8 cellular contexts compared by ENCODE assay signal in the genomic region with DNA sequence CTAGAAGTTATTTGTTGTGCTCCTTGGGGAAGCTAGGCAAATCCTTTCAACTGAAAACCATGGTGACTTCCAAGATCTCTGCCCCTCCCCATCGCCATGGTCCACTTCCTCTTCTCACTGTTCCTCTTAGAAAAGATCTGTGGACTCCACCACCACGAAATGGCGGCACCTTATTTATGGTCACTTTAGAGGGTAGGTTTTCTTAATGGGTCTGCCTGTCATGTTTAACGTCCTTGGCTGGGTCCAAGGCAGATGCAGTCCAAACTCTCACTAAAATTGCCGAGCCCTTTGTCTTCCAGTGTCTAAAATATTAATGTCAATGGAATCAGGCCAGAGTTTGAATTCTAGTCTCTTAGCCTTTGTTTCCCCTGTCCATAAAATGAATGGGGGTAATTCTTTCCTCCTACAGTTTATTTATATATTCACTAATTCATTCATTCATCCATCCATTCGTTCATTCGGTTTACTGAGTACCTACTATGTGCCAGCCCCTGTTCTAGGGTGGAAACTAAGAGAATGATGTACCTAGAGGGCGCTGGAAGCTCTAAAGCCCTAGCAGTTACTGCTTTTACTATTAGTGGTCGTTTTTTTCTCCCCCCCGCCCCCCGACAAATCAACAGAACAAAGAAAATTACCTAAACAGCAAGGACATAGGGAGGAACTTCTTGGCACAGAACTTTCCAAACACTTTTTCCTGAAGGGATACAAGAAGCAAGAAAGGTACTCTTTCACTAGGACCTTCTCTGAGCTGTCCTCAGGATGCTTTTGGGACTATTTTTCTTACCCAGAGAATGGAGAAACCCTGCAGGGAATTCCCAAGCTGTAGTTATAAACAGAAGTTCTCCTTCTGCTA. TPM values are rescaled to one million over a fixed set of nuclear protein-coding genes. Genes with fewer than 3 reads are reported as not detected.
DNase-seq lines count a peak whose midpoint lies in the region; ATAC-seq and TF ChIP-seq lines count a peak whose summit lies in the region.

No MANE protein-coding gene starts in this region.

- peaks cover 24% of the 10 kb centered on the region for H3K4me1 ChIP-seq in CD8-positive, alpha-beta T cell (ENCODE audit: insufficient read depth, low read length)
- H3K4me1 ChIP-seq in GM23338 (ENCODE audit: insufficient read depth) (no peaks in the 10 kb centered on the region), upper lobe of right lung (peaks cover 34% of the 10 kb centered on the region)

- H3K4me1 Mint-ChIP-seq in CD8-positive, alpha-beta T cell (ENCODE audit: low read depth) = peaks cover 46% of the 10 kb centered on the region
- H3K4me1 Mint-ChIP-seq in GM23338 = peaks cover 8% of the 10 kb centered on the region; the same call in 2 of the 3 replicates

- H3K79me2 ChIP-seq in GM23338 (replicated peaks; ENCODE audit: insufficient read depth) = peaks cover 10% of the 10 kb centered on the region; the same call in 1 of the 2 replicates

- peaks cover 64% of the 10 kb centered on the region for H3K36me3 Mint-ChIP-seq in CD8-positive, alpha-beta T cell
- H3K36me3 Mint-ChIP-seq in GM23338 (ENCODE audit: low read depth) = no peaks in the 10 kb centered on the region

- peak overlapping the region; percentile 98 for H3K27ac ChIP-seq in CD8-positive, alpha-beta T cell (ENCODE audit: low read depth, low read length)
- H3K27ac ChIP-seq in GM23338 (ENCODE audit: low read depth) = no peak overlapping the region
- peak overlapping the region; percentile 95 for H3K27ac ChIP-seq in cingulate gyrus (ENCODE audit: low read depth, low read length)
- H3K27ac ChIP-seq in upper lobe of right lung = peak overlapping the region; percentile 100

- intact Hi-C loops in CD8-positive, alpha-beta T cell (cut with DNase I, micrococcal nuclease) = loop anchor here (1.0 to 5.0 kb wide), 4 partner anchors 20 to 173 kb away; a partner anchor contains a TSS
- intact Hi-C loops in upper lobe of right lung (cut with DNase I) = loop anchor here (10.0 kb wide), 1 partner anchor 46 kb away; a partner anchor contains a TSS

- H3K4me2 ChIP-seq in GM23338 = peak overlapping the region; percentile 81

- H3K9me3 ChIP-seq in CD8-positive, alpha-beta T cell (ENCODE audit: low read length) = no peaks in the 10 kb centered on the region
- no peaks in the 10 kb centered on the region for H3K9me3 ChIP-seq in upper lobe of right lung

- TF ChIP-seq CTCF in CD8-positive, alpha-beta T cell (IDR thresholded peaks at IDR 0.05) = peak; percentile 52
- TF ChIP-seq CTCF in GM23338 (conservative IDR thresholded peaks at IDR 0.05; ENCODE audit: low read depth in 2 of 2) (peak; percentile 48 to 63), upper lobe of right lung (IDR thresholded peaks at IDR 0.05) (peak; percentile 35)

- H3K4me3 ChIP-seq in CD8-positive, alpha-beta T cell (ENCODE audit: low read depth, low read length) = peak overlapping the region; percentile 99
- peak overlapping the region; percentile 61 for H3K4me3 ChIP-seq in GM23338
- H3K4me3 ChIP-seq in upper lobe of right lung = peak overlapping the region; percentile 96

- peak overlapping the region; percentile 100 for H3K27ac Mint-ChIP-seq in CD8-positive, alpha-beta T cell
- H3K27ac Mint-ChIP-seq in GM23338 = peak overlapping the region; percentile 98; the same call in 1 of the 2 replicates

- H3K27me3 Mint-ChIP-seq in CD8-positive, alpha-beta T cell (ENCODE audit: low read depth) = no peaks in the 10 kb centered on the region
- peaks cover 20% of the 10 kb centered on the region for H3K27me3 Mint-ChIP-seq in GM23338 (ENCODE audit: insufficient read depth, low read depth, poor library complexity)

- no peaks in the 10 kb centered on the region for H3K9me2 ChIP-seq in GM23338 (ENCODE audit: insufficient read depth)

- peak overlapping the region; percentile 100 for H3K4me3 Mint-ChIP-seq in CD8-positive, alpha-beta T cell
- peak overlapping the region; percentile 95 for H3K4me3 Mint-ChIP-seq in GM23338

- H3K27me3 ChIP-seq in CD8-positive, alpha-beta T cell (ENCODE audit: insufficient read depth, low read length) = no peaks in the 10 kb centered on the region
- H3K27me3 ChIP-seq in GM23338 (ENCODE audit: insufficient read depth) (peaks cover 16% of the 10 kb centered on the region), upper lobe of right lung (no peaks in the 10 kb centered on the region)

- H2AFZ ChIP-seq in GM23338 = peak overlapping the region; percentile 74

- H3K9me3 Mint-ChIP-seq in CD8-positive, alpha-beta T cell = no peaks in the 10 kb centered on the region
- no peaks in the 10 kb centered on the region for H3K9me3 Mint-ChIP-seq in GM23338

- ATAC-seq in CD8-positive, alpha-beta T cell = peak; percentile 1
- ATAC-seq in GM23338 = peak; percentile 4; the same call in 1 of the 3 replicates
- no peak for ATAC-seq in upper lobe of right lung

- CTCF ChIA-PET in CD8-positive, alpha-beta T cell (lab: Charles Lee) = interaction anchor here (0.6 to 19.6 kb wide), 17 partner anchors 10 to 82 kb away, joined by 3 to 368 read pairs (median 5); a partner anchor contains a TSS

- peaks cover 11% of the 10 kb centered on the region; the same call in 1 of the 2 replicates for H4K20me1 ChIP-seq in GM23338 (replicated peaks; ENCODE audit: insufficient read depth)

- POLR2A ChIA-PET in CD8-positive, alpha-beta T cell (lab: Charles Lee) = interaction anchor here (0.6 to 31.6 kb wide), 15 partner anchors 7 to 173 kb away, joined by 3 to 1993 read pairs (median 5); a partner anchor contains a TSS

- H3K36me3 ChIP-seq in CD8-positive, alpha-beta T cell (ENCODE audit: insufficient read depth, low read length) = peaks cover 14% of the 10 kb centered on the region
- H3K36me3 ChIP-seq in GM23338 (ENCODE audit: insufficient read depth) = no peaks in the 10 kb centered on the region
- H3K36me3 ChIP-seq in upper lobe of right lung = peaks cover 24% of the 10 kb centered on the region

- DNase-seq in CD8-positive, alpha-beta T cell = peak in 3 of 7 experiments; percentile 47 to 64 (median 61)
- peak; percentile 40 for DNase-seq in GM23338 (ENCODE audit: low spot score)
- peak; percentile 27 for DNase-seq in SIG-M5 (lab: John Stamatoyannopoulos, UW)
- DNase-seq in medulla oblongata (ENCODE audit: extremely low spot score) = peak; percentile 73
- DNase-seq in upper lobe of right lung = no peak
- DNase-seq in DMS153 treated with DMSO at 0.1 percent for 48 hours (lab: John Stamatoyannopoulos, UW; ENCODE audit: unreplicated experiment) = no peak
- DNase-seq in HPDE6-E6E7 (ENCODE audit: extremely low spot score) = no peak

- no peaks in the 10 kb centered on the region for H3F3A ChIP-seq in GM23338 (replicated peaks; ENCODE audit: low read depth)

TF ChIP-seq in GM23338, 12 proteins besides CTCF, POLR2A, EP300 and RAD21 (continues in another document):
- TF ChIP-seq EZH2 (IDR thresholded peaks at IDR 0.05; ENCODE audit: low read depth, unreplicated experiment) (no peak), JUNB (IDR thresholded peaks at IDR 0.05; ENCODE audit: unreplicated experiment) (no peak), POLR2AphosphoS5 (IDR thresholded peaks at IDR 0.05; ENCODE audit: low read depth) (no peak)
- TF ChIP-seq, protein P1, sequence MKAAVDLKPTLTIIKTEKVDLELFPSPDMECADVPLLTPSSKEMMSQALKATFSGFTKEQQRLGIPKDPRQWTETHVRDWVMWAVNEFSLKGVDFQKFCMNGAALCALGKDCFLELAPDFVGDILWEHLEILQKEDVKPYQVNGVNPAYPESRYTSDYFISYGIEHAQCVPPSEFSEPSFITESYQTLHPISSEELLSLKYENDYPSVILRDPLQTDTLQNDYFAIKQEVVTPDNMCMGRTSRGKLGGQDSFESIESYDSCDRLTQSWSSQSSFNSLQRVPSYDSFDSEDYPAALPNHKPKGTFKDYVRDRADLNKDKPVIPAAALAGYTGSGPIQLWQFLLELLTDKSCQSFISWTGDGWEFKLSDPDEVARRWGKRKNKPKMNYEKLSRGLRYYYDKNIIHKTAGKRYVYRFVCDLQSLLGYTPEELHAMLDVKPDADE (IDR thresholded peaks at IDR 0.05) = no peak

RNA-seq across cellular contexts. Expression of a gene that starts 0.7 kb away (rescaled TPM):
- 10 to 100 TPM; 32.8 to 35.7 TPM for total RNA-seq in CD8-positive, alpha-beta T cell
- 0.35 TPM in 1 of 2 replicates, not detected in the other for total RNA-seq in GM23338 (2014; rRNA removed; shearing (Covaris generic))
- 0.10 and 0.19 TPM in 2 replicates for polyA plus RNA-seq in GM23338 (2016; fragmentation: Nextera tagmentation; extraction: Ambion mirVana)
- total RNA-seq in upper lobe of right lung = 3.7 TPM

RNA-seq across cellular contexts. Expression of a gene that starts 0.9 kb away (rescaled TPM):
- total RNA-seq in CD8-positive, alpha-beta T cell = 1,000 to 10,000 TPM; 4,250 to 4,545 TPM
- total RNA-seq in GM23338 (2014; rRNA removed; shearing (Covaris generic)) = 167 and 183 TPM in 2 replicates
- polyA plus RNA-seq in GM23338 (2016; fragmentation: Nextera tagmentation; extraction: Ambion mirVana) = 180 and 191 TPM in 2 replicates
- 4,033 TPM for total RNA-seq in upper lobe of right lung

RNA-seq across cellular contexts. Expression of a gene that starts 25.9 kb away (rescaled TPM):
- total RNA-seq in CD8-positive, alpha-beta T cell = 1 to 10 TPM; 9.5 to 9.7 TPM
- total RNA-seq in GM23338 (2014; rRNA removed; shearing (Covaris generic)) = 7.0 and 8.3 TPM in 2 replicates
- polyA plus RNA-seq in GM23338 (2016; fragmentation: Nextera tagmentation; extraction: Ambion mirVana) = 3.5 and 4.3 TPM in 2 replicates
- total RNA-seq in upper lobe of right lung = 25.4 TPM

RNA-seq across cellular contexts. Expression of a gene that starts 47.0 kb away (rescaled TPM):
- total RNA-seq in CD8-positive, alpha-beta T cell = 10 to 100 TPM; 41.9 to 42.4 TPM
- 35.7 and 42.2 TPM in 2 replicates for total RNA-seq in GM23338 (2014; rRNA removed; shearing (Covaris generic))
- 23.3 and 23.9 TPM in 2 replicates for polyA plus RNA-seq in GM23338 (2016; fragmentation: Nextera tagmentation; extraction: Ambion mirVana)
- 97.6 TPM for total RNA-seq in upper lobe of right lung

Comparison
In these comparisons a context has a peak if more than half of its experiments do, and no peak if none do; other contexts are left out.
1. DNase-seq: peak in GM23338 (single experiment), SIG-M5 (single experiment) and medulla oblongata (single experiment); none in upper lobe of right lung (single experiment), DMS153 treated with DMSO at 0.1 percent for 48 hours (single experiment) and HPDE6-E6E7 (single experiment).
2. RNA of a gene that starts 0.9 kb away (total RNA-seq): 4,250 to 4,545 TPM in CD8-positive, alpha-beta T cell and 4,033 TPM in upper lobe of right lung (single experiment); 167 to 183 TPM in GM23338; every median in the first group is over 10 times any median in the second.
3. Peak in every context shown above with its lines, with median percentiles within 50 percentile points of each other: H3K4me3 ChIP-seq and CTCF ChIP-seq.